ENCODE assay signal across 1 cellular context in the genomic region with DNA sequence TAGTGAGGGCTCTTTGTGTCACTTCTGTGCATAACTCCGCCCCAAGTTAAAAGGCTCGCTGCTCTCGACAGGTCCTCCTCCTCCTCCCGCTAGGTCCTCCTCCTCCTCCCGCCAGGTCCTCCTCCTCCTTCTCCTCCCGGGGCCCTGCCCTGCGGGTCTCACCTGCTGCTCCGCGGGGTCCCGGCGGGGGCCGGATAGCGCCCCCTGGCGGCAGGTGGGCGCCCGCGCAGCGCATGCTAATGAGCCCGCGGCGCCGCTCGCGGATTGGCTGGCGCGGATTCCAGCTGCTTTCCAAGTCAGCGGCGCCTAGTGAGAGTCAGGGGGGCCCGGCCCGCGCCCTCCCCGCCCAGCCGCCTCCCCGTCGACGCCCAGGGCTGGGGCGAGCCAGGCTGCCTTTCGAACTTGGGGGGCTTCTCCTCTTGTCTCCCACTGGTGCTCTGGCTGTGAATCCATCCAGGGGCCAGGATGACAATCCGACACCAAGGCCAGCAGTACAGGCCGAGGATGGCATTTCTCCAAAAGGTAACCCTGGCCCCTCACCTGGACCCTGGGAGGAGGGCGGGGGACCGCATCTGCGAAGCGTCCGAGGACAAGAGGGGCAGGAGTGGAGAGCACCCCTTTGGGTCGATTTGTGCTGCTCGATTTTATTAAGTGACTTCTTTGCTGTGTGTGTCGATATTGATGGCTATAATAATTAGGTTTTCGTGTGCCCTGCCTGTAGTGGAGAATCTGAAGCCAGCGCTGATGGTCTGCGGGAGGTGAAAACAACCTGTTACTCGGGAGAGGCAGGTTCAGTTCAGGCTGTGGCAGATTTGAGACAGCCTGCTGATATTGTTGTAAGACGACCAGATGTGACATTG.
TF ChIP-seq lines count a peak whose summit lies in the region.

A gene (plus strand): TSS at position 295 of the 860 bp plus-strand sequence. CDS start 171 bp downstream, at position 466.

TF ChIP-seq in HCT116, 20 proteins besides CTCF, POLR2A, EP300 and RAD21:
- TF ChIP-seq EGR1 (IDR thresholded peaks at IDR 0.05; ENCODE audit: low read depth) = peak; percentile 59
- TF ChIP-seq FOSL1 (IDR thresholded peaks at IDR 0.05; ENCODE audit: low read depth) = no peak
- 0 out of 2 replicates have a peak, but pooled peaks have one; percentile 49 for TF ChIP-seq CBX3 (IDR thresholded peaks at IDR 0.05; ENCODE audit: low read depth)
- TF ChIP-seq, protein P1, sequence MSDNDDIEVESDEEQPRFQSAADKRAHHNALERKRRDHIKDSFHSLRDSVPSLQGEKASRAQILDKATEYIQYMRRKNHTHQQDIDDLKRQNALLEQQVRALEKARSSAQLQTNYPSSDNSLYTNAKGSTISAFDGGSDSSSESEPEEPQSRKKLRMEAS (IDR thresholded peaks at IDR 0.05) = peak; percentile 62; the same call in 1 of the 2 replicates
- TF ChIP-seq SP1 (IDR thresholded peaks at IDR 0.05; ENCODE audit: low read depth) = peak; percentile 25; the same call in 1 of the 2 replicates
- no peak for TF ChIP-seq ZNF274 (IDR thresholded peaks at IDR 0.05; ENCODE audit: low read depth, low read length)
- peak; percentile 67 for TF ChIP-seq TCF7L2 (IDR thresholded peaks at IDR 0.05; ENCODE audit: borderline replicate concordance, extremely low read depth, insufficient read depth, insufficient read length)
- TF ChIP-seq POLR2AphosphoS5 (IDR thresholded peaks at IDR 0.05; ENCODE audit: low read depth, low read length) = peak; percentile 37; the same call in 1 of the 2 replicates
